ENCODE assay signal across 13 cellular contexts in genomic region chr11:26621147-26621546, GRCh38. TPM values are rescaled to one million over a fixed set of nuclear protein-coding genes. Genes with fewer than 3 reads are reported as not detected.
DNase-seq lines count a peak whose midpoint lies in the region; ATAC-seq and TF ChIP-seq lines count a peak whose summit lies in the region.
"Had no signal": no experiment of that assay in that cellular context is flagged by ENCODE, and none has a peak within 500 bp of the region (broad histone marks: within the 10 kb centered on the region; RNA-seq: fewer than 3 reads in every experiment).

No MANE protein-coding gene starts in this region.

- DNase-seq in EL = peak; percentile 62
- DNase-seq in NCI-H69 (lab: John Stamatoyannopoulos, UW) = peak; percentile 36
- DNase-seq in epithelial cell of proximal tubule (ENCODE audit: low read depth) = peak; percentile 63
- DNase-seq in omental fat pad (ENCODE audit: low spot score) = no peak
- DNase-seq in right atrium auricular region (ENCODE audit: low spot score) = no peak
- no peak for DNase-seq in activated gamma-delta T cell (lab: John Stamatoyannopoulos, UW)
- DNase-seq in NCI-H1105 treated with DMSO at 0.1 percent for 48 hours (lab: John Stamatoyannopoulos, UW) = no peak
- no peak for DNase-seq in HEK293T (ENCODE audit: extremely low spot score)
- DNase-seq: endodermal cell, NCI-H187 had no signal

- H3K4me1 ChIP-seq in right atrium auricular region = no peaks in the 10 kb centered on the region

- H3K4me3 ChIP-seq in epithelial cell of proximal tubule (ENCODE audit: low read depth, low read length) (no peak overlapping the region), right atrium auricular region (no peak overlapping the region)

- TF ChIP-seq CTCF in epithelial cell of proximal tubule (conservative IDR thresholded peaks at IDR 0.05; ENCODE audit: low read depth, low read length) = no peak
- TF ChIP-seq CTCF in omental fat pad (IDR thresholded peaks at IDR 0.05) = no peak
- TF ChIP-seq CTCF in right atrium auricular region (IDR thresholded peaks at IDR 0.05) = no peak

- POLR2A ChIA-PET in HEK293T (lab: Yijun Ruan, JAX) = no interaction called here

- H3K27ac ChIP-seq in right atrium auricular region = no peak overlapping the region

- CTCF ChIA-PET in HEK293T (lab: Yijun Ruan, JAX) = no interaction called here

- ATAC-seq in omental fat pad (ENCODE audit: low FRiP score) = peak; percentile 94
- ATAC-seq: stimulated activated memory B cell treated with anti-CD40 and anti-IgM and Interleukin-4, amounts not matched to agents 10 μg/mL and 1 μg/mL and 100 μg/mL, for 72 hours had no signal

- no peaks in the 10 kb centered on the region for H3K36me3 ChIP-seq in right atrium auricular region

- H3K9me3 ChIP-seq in right atrium auricular region = no peaks in the 10 kb centered on the region

- H3K27me3 ChIP-seq in right atrium auricular region = no peaks in the 10 kb centered on the region

TF ChIP-seq in HEK293T, 16 proteins besides CTCF, POLR2A, EP300 and RAD21:
- no peak for TF ChIP-seq FOXK2 (IDR thresholded peaks at IDR 0.05)
- TF ChIP-seq FOXM1 (IDR thresholded peaks at IDR 0.05; ENCODE audit: borderline replicate concordance) = no peak
- no peak for TF ChIP-seq LEF1 (IDR thresholded peaks at IDR 0.05; ENCODE audit: borderline replicate concordance)
- no peak for TF ChIP-seq BHLHE40 (IDR thresholded peaks at IDR 0.05; ENCODE audit: borderline replicate concordance)
- TF ChIP-seq SUZ12 (IDR thresholded peaks at IDR 0.05) = no peak
- no peak for TF ChIP-seq PKNOX1 (IDR thresholded peaks at IDR 0.05)
- no peak for TF ChIP-seq ARNT (IDR thresholded peaks at IDR 0.05)
- TF ChIP-seq CTBP1 (IDR thresholded peaks at IDR 0.05; ENCODE audit: borderline replicate concordance) = no peak
- TF ChIP-seq TARDBP (IDR thresholded peaks at IDR 0.05) = no peak
- no peak for TF ChIP-seq NFRKB (IDR thresholded peaks at IDR 0.05)
- no peak for TF ChIP-seq ZNF384 (IDR thresholded peaks at IDR 0.05)
- TF ChIP-seq L3MBTL2 (conservative IDR thresholded peaks at IDR 0.05) = no peak
- no peak for TF ChIP-seq ELF4 (IDR thresholded peaks at IDR 0.05)
- no peak for TF ChIP-seq SP1 (IDR thresholded peaks at IDR 0.05)
- no peak for TF ChIP-seq HDGF (IDR thresholded peaks at IDR 0.05; ENCODE audit: borderline replicate concordance)
- TF ChIP-seq FOXA1 (IDR thresholded peaks at IDR 0.05) = no peak

RNA-seq across cellular contexts. Expression of gene MUC15, which starts 49.1 kb away (rescaled TPM):
- total RNA-seq in epithelial cell of proximal tubule = not detected in 2 replicates
- total RNA-seq in omental fat pad = not detected
- total RNA-seq in right atrium auricular region = not detected
- total RNA-seq: activated CD8-positive, alpha-beta memory T cell treated with anti-CD3 and anti-CD28 coated beads for 36 hours; endodermal cell; T-helper 2 cell treated with Interferon-gamma antibody and Interleukin-4, amounts not matched to agents 100 ng/mL and 5 ng/mL, for 36 hours had no signal

Comparison
In these comparisons a context has a peak if more than half of its experiments do, and no peak if none do; other contexts are left out.
1. DNase-seq: peak in EL (single experiment), NCI-H69 (single experiment) and epithelial cell of proximal tubule (single experiment); none in omental fat pad (single experiment), right atrium auricular region (single experiment), activated gamma-delta T cell (single experiment), NCI-H1105 treated with DMSO at 0.1 percent for 48 hours (single experiment) and HEK293T (single experiment).